In genomic region chr2:159797468-159798375, GRCh38 we compare ENCODE assay signal across 1 cellular context.
A peak's percentile ranks its signal among the peaks of the same experiment; 100 is the strongest.
TF ChIP-seq lines count a peak whose summit lies in the region.

Gene CD302, minus strand, starts transcription at chr2:159798208. Its CDS starts 10 bp downstream, at chr2:159798198.

TF ChIP-seq in HepG2, 621 proteins besides CTCF, POLR2A, EP300 and RAD21 (continued from another document and continues in another):
- TF ChIP-seq ELK4 (CRISPR knock-in tag; IDR thresholded peaks at IDR 0.05; ENCODE audit: borderline replicate concordance) (peak; percentile 62; the same call in 1 of the 2 replicates), ZNF503 (CRISPR knock-in tag; IDR thresholded peaks at IDR 0.05) (no peak; the same call in 1 of the 2 replicates), ZNF660 (CRISPR knock-in tag; IDR thresholded peaks at IDR 0.05; ENCODE audit: borderline replicate concordance, low read depth) (no peak), ZNF232 (CRISPR knock-in tag; IDR thresholded peaks at IDR 0.05; ENCODE audit: borderline replicate concordance) (peak; percentile 71; the same call in 1 of the 2 replicates), ZNF292 (CRISPR knock-in tag; IDR thresholded peaks at IDR 0.05; ENCODE audit: borderline replicate concordance, low read depth) (peak; percentile 44; the same call in 1 of the 2 replicates), TOPORS (CRISPR knock-in tag; IDR thresholded peaks at IDR 0.05) (peak; percentile 85; the same call in 1 of the 2 replicates), ZNF737 (CRISPR knock-in tag; IDR thresholded peaks at IDR 0.05; ENCODE audit: borderline replicate concordance) (peak; percentile 88; the same call in 1 of the 2 replicates), ZNF234 (CRISPR knock-in tag; conservative IDR thresholded peaks at IDR 0.05) (no peak), RBM39 (IDR thresholded peaks at IDR 0.05; ENCODE audit: low read depth, low read length, poor library complexity, severe bottlenecking) (peak; percentile 96), SNAPC5 (CRISPR knock-in tag; IDR thresholded peaks at IDR 0.05; ENCODE audit: borderline replicate concordance) (no peak), HNF1A (IDR thresholded peaks at IDR 0.05; ENCODE audit: low read depth) (no peak), HNF1A (CRISPR knock-in tag; IDR thresholded peaks at IDR 0.05; ENCODE audit: borderline replicate concordance) (no peak; the same call in 1 of the 2 replicates), ZNF879 (CRISPR knock-in tag; IDR thresholded peaks at IDR 0.05) (peak; percentile 94), AKAP8 (CRISPR knock-in tag; IDR thresholded peaks at IDR 0.05) (peak; percentile 84), FLYWCH1 (CRISPR knock-in tag; IDR thresholded peaks at IDR 0.05) (0 out of 2 replicates have a peak, but pooled peaks have one; percentile 55), ZNF850 (CRISPR knock-in tag; conservative IDR thresholded peaks at IDR 0.05) (no peak), NFATC3 (CRISPR knock-in tag; IDR thresholded peaks at IDR 0.05) (no peak), ZNF275 (CRISPR knock-in tag; IDR thresholded peaks at IDR 0.05; ENCODE audit: borderline replicate concordance) (peak; percentile 97), GABPB1 (CRISPR knock-in tag; IDR thresholded peaks at IDR 0.05) (peak; percentile 86), ZNF740 (CRISPR knock-in tag; IDR thresholded peaks at IDR 0.05) (no peak), ZNF772 (CRISPR knock-in tag; IDR thresholded peaks at IDR 0.05) (peak; percentile 93; the same call in 1 of the 2 replicates), FOSL1 (CRISPR knock-in tag; IDR thresholded peaks at IDR 0.05; ENCODE audit: borderline replicate concordance) (0 out of 2 replicates have a peak, but pooled peaks have one; percentile 11), ZBTB3 (CRISPR knock-in tag; IDR thresholded peaks at IDR 0.05; ENCODE audit: borderline replicate concordance, low read depth) (no peak; the same call in 1 of the 2 replicates), HCFC1 (IDR thresholded peaks at IDR 0.05; ENCODE audit: low read depth, low read length) (no peak), ZNF264 (CRISPR knock-in tag; IDR thresholded peaks at IDR 0.05) (peak; percentile 64; the same call in 1 of the 2 replicates), ZNF280D (CRISPR knock-in tag; IDR thresholded peaks at IDR 0.05) (peak; percentile 85), ARNTL (CRISPR knock-in tag; IDR thresholded peaks at IDR 0.05) (peak; percentile 45; the same call in 1 of the 2 replicates), YEATS4 (CRISPR knock-in tag; IDR thresholded peaks at IDR 0.05; ENCODE audit: borderline replicate concordance) (no peak; the same call in none of the 2 replicates), ZC3H13 (CRISPR knock-in tag; IDR thresholded peaks at IDR 0.05) (peak; percentile 97), ZBTB7B (CRISPR knock-in tag; IDR thresholded peaks at IDR 0.05) (peak; percentile 51; the same call in 1 of the 2 replicates)
- TF ChIP-seq, protein P1, sequence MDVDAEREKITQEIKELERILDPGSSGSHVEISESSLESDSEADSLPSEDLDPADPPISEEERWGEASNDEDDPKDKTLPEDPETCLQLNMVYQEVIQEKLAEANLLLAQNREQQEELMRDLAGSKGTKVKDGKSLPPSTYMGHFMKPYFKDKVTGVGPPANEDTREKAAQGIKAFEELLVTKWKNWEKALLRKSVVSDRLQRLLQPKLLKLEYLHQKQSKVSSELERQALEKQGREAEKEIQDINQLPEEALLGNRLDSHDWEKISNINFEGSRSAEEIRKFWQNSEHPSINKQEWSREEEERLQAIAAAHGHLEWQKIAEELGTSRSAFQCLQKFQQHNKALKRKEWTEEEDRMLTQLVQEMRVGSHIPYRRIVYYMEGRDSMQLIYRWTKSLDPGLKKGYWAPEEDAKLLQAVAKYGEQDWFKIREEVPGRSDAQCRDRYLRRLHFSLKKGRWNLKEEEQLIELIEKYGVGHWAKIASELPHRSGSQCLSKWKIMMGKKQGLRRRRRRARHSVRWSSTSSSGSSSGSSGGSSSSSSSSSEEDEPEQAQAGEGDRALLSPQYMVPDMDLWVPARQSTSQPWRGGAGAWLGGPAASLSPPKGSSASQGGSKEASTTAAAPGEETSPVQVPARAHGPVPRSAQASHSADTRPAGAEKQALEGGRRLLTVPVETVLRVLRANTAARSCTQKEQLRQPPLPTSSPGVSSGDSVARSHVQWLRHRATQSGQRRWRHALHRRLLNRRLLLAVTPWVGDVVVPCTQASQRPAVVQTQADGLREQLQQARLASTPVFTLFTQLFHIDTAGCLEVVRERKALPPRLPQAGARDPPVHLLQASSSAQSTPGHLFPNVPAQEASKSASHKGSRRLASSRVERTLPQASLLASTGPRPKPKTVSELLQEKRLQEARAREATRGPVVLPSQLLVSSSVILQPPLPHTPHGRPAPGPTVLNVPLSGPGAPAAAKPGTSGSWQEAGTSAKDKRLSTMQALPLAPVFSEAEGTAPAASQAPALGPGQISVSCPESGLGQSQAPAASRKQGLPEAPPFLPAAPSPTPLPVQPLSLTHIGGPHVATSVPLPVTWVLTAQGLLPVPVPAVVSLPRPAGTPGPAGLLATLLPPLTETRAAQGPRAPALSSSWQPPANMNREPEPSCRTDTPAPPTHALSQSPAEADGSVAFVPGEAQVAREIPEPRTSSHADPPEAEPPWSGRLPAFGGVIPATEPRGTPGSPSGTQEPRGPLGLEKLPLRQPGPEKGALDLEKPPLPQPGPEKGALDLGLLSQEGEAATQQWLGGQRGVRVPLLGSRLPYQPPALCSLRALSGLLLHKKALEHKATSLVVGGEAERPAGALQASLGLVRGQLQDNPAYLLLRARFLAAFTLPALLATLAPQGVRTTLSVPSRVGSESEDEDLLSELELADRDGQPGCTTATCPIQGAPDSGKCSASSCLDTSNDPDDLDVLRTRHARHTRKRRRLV (CRISPR knock-in tag; IDR thresholded peaks at IDR 0.05), result peak; percentile 56; the same call in 1 of the 2 replicates
- TF ChIP-seq, protein P2, sequence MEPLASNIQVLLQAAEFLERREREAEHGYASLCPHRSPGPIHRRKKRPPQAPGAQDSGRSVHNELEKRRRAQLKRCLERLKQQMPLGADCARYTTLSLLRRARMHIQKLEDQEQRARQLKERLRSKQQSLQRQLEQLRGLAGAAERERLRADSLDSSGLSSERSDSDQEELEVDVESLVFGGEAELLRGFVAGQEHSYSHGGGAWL (CRISPR knock-in tag; IDR thresholded peaks at IDR 0.05), result peak; percentile 88
- TF ChIP-seq, protein P3, sequence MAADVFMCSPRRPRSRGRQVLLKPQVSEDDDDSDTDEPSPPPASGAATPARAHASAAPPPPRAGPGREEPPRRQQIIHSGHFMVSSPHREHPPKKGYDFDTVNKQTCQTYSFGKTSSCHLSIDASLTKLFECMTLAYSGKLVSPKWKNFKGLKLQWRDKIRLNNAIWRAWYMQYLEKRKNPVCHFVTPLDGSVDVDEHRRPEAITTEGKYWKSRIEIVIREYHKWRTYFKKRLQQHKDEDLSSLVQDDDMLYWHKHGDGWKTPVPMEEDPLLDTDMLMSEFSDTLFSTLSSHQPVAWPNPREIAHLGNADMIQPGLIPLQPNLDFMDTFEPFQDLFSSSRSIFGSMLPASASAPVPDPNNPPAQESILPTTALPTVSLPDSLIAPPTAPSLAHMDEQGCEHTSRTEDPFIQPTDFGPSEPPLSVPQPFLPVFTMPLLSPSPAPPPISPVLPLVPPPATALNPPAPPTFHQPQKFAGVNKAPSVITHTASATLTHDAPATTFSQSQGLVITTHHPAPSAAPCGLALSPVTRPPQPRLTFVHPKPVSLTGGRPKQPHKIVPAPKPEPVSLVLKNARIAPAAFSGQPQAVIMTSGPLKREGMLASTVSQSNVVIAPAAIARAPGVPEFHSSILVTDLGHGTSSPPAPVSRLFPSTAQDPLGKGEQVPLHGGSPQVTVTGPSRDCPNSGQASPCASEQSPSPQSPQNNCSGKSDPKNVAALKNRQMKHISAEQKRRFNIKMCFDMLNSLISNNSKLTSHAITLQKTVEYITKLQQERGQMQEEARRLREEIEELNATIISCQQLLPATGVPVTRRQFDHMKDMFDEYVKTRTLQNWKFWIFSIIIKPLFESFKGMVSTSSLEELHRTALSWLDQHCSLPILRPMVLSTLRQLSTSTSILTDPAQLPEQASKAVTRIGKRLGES (CRISPR knock-in tag; IDR thresholded peaks at IDR 0.05; ENCODE audit: borderline replicate concordance), result peak; percentile 51; the same call in 1 of the 2 replicates
